1 cellular context compared by ENCODE assay signal in genomic region chr2:197615033-197615652, GRCh38.
TF ChIP-seq lines count a peak whose summit lies in the region.

No MANE protein-coding gene starts in this region.

TF ChIP-seq in WTC11, 78 proteins besides CTCF, POLR2A, EP300 and RAD21 (continued from another document):
- no peak for TF ChIP-seq ZNF532 (CRISPR knock-in tag; IDR thresholded peaks at IDR 0.05; ENCODE audit: borderline replicate concordance)
